In the genomic region with DNA sequence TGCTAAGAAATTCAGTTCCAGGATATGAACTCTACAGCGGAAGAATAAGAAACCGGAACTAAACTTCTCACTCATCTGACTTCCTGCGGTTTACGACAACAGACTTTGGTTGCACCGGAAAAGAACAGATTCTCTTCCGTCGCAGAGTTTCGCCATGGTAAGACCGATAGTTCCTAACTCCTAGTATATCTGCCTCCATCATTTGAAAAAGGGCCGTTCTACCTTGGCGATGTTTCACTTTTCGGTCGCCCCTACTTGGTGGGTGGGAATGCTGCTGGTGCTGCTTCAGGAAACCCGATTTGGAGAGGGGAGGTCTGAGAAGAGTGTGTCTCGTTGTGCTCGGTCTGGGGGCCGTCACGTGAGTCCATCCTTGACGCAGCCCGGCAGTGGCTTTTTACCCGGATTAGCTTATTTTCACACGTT, we compare ENCODE assay signal across 1 cellular context.
A peak's percentile ranks its signal among the peaks of the same experiment; 100 is the strongest.
TF ChIP-seq lines count a peak whose summit lies in the region.

TSS of gene RPS4Y1 (plus strand) at position 132 of the 423 bp plus-strand sequence. CDS start at position 155, 23 bp downstream.

TF ChIP-seq in A549, 52 proteins besides CTCF, POLR2A, EP300 and RAD21:
- TF ChIP-seq, protein P1, sequence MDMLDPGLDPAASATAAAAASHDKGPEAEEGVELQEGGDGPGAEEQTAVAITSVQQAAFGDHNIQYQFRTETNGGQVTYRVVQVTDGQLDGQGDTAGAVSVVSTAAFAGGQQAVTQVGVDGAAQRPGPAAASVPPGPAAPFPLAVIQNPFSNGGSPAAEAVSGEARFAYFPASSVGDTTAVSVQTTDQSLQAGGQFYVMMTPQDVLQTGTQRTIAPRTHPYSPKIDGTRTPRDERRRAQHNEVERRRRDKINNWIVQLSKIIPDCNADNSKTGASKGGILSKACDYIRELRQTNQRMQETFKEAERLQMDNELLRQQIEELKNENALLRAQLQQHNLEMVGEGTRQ (IDR thresholded peaks at IDR 0.05) = peak; percentile 58
- TF ChIP-seq KDM1A (IDR thresholded peaks at IDR 0.05; ENCODE audit: low read depth) (no peak), JUN (IDR thresholded peaks at IDR 0.05) (peak in 1 of 2 experiments; percentile 64; a peak in 2 of 5 replicates), MYC (IDR thresholded peaks at IDR 0.05; ENCODE audit: borderline replicate concordance, low read length) (peak; percentile 73; the same call in 1 of the 2 replicates), CHD2 (IDR thresholded peaks at IDR 0.05; ENCODE audit: low read length, partially characterized antibody) (no peak), MAZ (IDR thresholded peaks at IDR 0.05; ENCODE audit: borderline replicate concordance, low read depth, low read length) (no peak), PHF8 (IDR thresholded peaks at IDR 0.05; ENCODE audit: borderline replicate concordance, low read depth) (0 out of 2 replicates have a peak, but pooled peaks have one; percentile 37), NPAS2 (CRISPR knock-in tag; IDR thresholded peaks at IDR 0.05; ENCODE audit: borderline replicate concordance) (no peak), BCL3 (IDR thresholded peaks at IDR 0.05) (0 out of 3 replicates have a peak, but pooled peaks have one; percentile 58)
